Comparison of ENCODE assay signal across 8 cellular contexts in the genomic region with DNA sequence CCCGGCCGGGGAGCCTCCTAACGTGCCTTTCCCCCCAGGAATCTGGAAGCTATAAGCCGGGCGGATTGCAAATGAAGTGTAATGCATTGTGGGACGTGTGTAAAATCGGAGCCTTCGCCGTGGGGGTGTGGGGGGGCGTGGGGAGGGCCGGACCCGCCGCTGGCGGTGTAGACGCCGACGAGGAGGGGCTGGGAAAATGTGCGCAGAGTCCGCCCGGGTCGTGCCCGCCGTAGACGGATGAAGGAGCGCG. TPM values are rescaled to one million over a fixed set of nuclear protein-coding genes. Genes with fewer than 3 reads are reported as not detected.
DNase-seq lines count a peak whose midpoint lies in the region; ATAC-seq and TF ChIP-seq lines count a peak whose summit lies in the region.

No MANE protein-coding gene starts in this region.

- peak overlapping the region; percentile 60 for H3K4me3 Mint-ChIP-seq in osteocyte (ENCODE audit: unreplicated experiment)
- H3K4me3 Mint-ChIP-seq in CD4-positive, alpha-beta T cell = no peak overlapping the region

- WGBS in heart right ventricle, 2 donors = 4 to 15% methylated on average over 26 of the region's 26 CpGs

- no peaks in the 10 kb centered on the region for H3K36me3 Mint-ChIP-seq in osteocyte (ENCODE audit: unreplicated experiment)
- H3K36me3 Mint-ChIP-seq in CD4-positive, alpha-beta T cell (ENCODE audit: low read depth) = no peaks in the 10 kb centered on the region

- DNase-seq in heart right ventricle = no peak
- DNase-seq in Right ventricle myocardium superior = no peak
- DNase-seq in left cardiac atrium = no peak
- DNase-seq in osteocyte (ENCODE audit: extremely low spot score, unreplicated experiment) = no peak
- no peak for DNase-seq in D341Med (ENCODE audit: low spot score)
- no peak for DNase-seq in SW 1271 (lab: John Stamatoyannopoulos, UW)
- no peak for DNase-seq in activated CD4-positive, CD25-positive, alpha-beta regulatory T cell (lab: John Stamatoyannopoulos, UW)
- no peak for DNase-seq in CD4-positive, alpha-beta T cell

- peak in 1 of 8 donors; percentile 2 for ATAC-seq in heart right ventricle
- ATAC-seq in Right ventricle myocardium superior (ENCODE audit: poor library complexity) = no peak
- ATAC-seq in left cardiac atrium = peak; percentile 4 to 13
- no peak for ATAC-seq in CD4-positive, alpha-beta T cell (ENCODE audit: poor library complexity)

- H3K27me3 ChIP-seq in heart right ventricle = peaks cover 0 to 44% (median 0%) of the 10 kb centered on the region in 7 donors
- peaks cover 55% of the 10 kb centered on the region for H3K27me3 ChIP-seq in CD4-positive, alpha-beta T cell (ENCODE audit: control insufficient read depth, insufficient read depth, low read length)

- H3K4me3 ChIP-seq in heart right ventricle = peak overlapping the region; percentile 51 to 93 (median 76)

- CTCF ChIA-PET in CD4-positive, alpha-beta T cell (lab: Charles Lee) = no interaction called here

- no peaks in the 10 kb centered on the region for H3K9me3 Mint-ChIP-seq in osteocyte (ENCODE audit: unreplicated experiment)
- H3K9me3 Mint-ChIP-seq in CD4-positive, alpha-beta T cell = no peaks in the 10 kb centered on the region

- TF ChIP-seq CTCF in heart right ventricle (IDR thresholded peaks at IDR 0.05) = no peak
- TF ChIP-seq CTCF in osteocyte (IDR thresholded peaks at IDR 0.05) = no peak
- no peak for TF ChIP-seq CTCF in CD4-positive, alpha-beta T cell (IDR thresholded peaks at IDR 0.05)

- no peaks in the 10 kb centered on the region for H3K36me3 ChIP-seq in heart right ventricle

- peaks cover 0 to 56% (median 25%) of the 10 kb centered on the region in 9 donors for H3K4me1 ChIP-seq in heart right ventricle

- H3K9me3 ChIP-seq in heart right ventricle = no peaks in the 10 kb centered on the region
- no peaks in the 10 kb centered on the region for H3K9me3 ChIP-seq in CD4-positive, alpha-beta T cell (ENCODE audit: control insufficient read depth, low read length)

- peaks cover 9% of the 10 kb centered on the region for H3K4me1 Mint-ChIP-seq in osteocyte (ENCODE audit: unreplicated experiment)
- peaks cover 5% of the 10 kb centered on the region for H3K4me1 Mint-ChIP-seq in CD4-positive, alpha-beta T cell (ENCODE audit: low read depth)

- intact Hi-C loops in heart right ventricle (cut with DNase I) = loop anchor here in 7 of 10 donors (5.0 to 10.0 kb wide), 9 partner anchors 51 to 258 kb away; no protein-coding TSS in a partner anchor
- intact Hi-C loops in Right ventricle myocardium superior (cut with DNase I) = no loop called here
- intact Hi-C loops in left cardiac atrium (cut with DNase I) = loop anchor here (5.0 to 10.0 kb wide), 2 partner anchors 62 to 64 kb away; no protein-coding TSS in a partner anchor
- intact Hi-C loops in CD4-positive, alpha-beta T cell (cut with DNase I, micrococcal nuclease) = no loop called here

- peak overlapping the region in 6 of 10 donors; percentile 41 to 92 (median 86) for H3K27ac ChIP-seq in heart right ventricle
- no peak overlapping the region for H3K27ac ChIP-seq in CD4-positive, alpha-beta T cell (ENCODE audit: low read depth, low read length)

- H3K27me3 Mint-ChIP-seq in osteocyte (ENCODE audit: unreplicated experiment) = peaks cover 62% of the 10 kb centered on the region
- peaks cover 32% of the 10 kb centered on the region for H3K27me3 Mint-ChIP-seq in CD4-positive, alpha-beta T cell

- POLR2A ChIA-PET in CD4-positive, alpha-beta T cell (lab: Charles Lee) = no interaction called here

- no peak overlapping the region for H3K27ac Mint-ChIP-seq in osteocyte (ENCODE audit: unreplicated experiment)
- no peak overlapping the region for H3K27ac Mint-ChIP-seq in CD4-positive, alpha-beta T cell

RNA-seq across cellular contexts. Expression of a gene that starts 1.3 kb away (rescaled TPM):
- total RNA-seq in heart right ventricle (10 to 100 TPM in 9 of 10 donors, 1 to 10 TPM in 1; 8.3 to 25.5 (median 13.9) TPM), Right ventricle myocardium superior (8.5 TPM), left cardiac atrium (10 to 100 TPM in 1 of 2 donors, 1 to 10 TPM in 1; 9.1 to 11.2 TPM), osteocyte (0.19 and 0.68 TPM in 2 replicates)
- polyA plus RNA-seq in heart right ventricle = 1 to 10 TPM; 2.2 to 3.1 TPM
- not detected for total RNA-seq in CD4-positive, alpha-beta T cell

Comparison
In these comparisons a context has a peak if more than half of its experiments do, and no peak if none do; other contexts are left out.
1. ATAC-seq: peak in left cardiac atrium (2 of 2); none in Right ventricle myocardium superior (single experiment) and CD4-positive, alpha-beta T cell (single experiment).
2. intact Hi-C loops: an anchor here in heart right ventricle (5.0 to 10.0 kb wide) and left cardiac atrium (5.0 to 10.0 kb wide); none called in Right ventricle myocardium superior and CD4-positive, alpha-beta T cell.